In genomic region chr1:231420299-231420958, GRCh38 we compare ENCODE assay signal across 1 cellular context.
TF ChIP-seq lines count a peak whose summit lies in the region.

No MANE protein-coding gene starts in this region.

TF ChIP-seq in SK-N-SH treated with all-trans-retinoic acid at 6 μM for 48 hours, 23 proteins besides CTCF, POLR2A, EP300 and RAD21 (continued from another document):
- TF ChIP-seq, protein P1, sequence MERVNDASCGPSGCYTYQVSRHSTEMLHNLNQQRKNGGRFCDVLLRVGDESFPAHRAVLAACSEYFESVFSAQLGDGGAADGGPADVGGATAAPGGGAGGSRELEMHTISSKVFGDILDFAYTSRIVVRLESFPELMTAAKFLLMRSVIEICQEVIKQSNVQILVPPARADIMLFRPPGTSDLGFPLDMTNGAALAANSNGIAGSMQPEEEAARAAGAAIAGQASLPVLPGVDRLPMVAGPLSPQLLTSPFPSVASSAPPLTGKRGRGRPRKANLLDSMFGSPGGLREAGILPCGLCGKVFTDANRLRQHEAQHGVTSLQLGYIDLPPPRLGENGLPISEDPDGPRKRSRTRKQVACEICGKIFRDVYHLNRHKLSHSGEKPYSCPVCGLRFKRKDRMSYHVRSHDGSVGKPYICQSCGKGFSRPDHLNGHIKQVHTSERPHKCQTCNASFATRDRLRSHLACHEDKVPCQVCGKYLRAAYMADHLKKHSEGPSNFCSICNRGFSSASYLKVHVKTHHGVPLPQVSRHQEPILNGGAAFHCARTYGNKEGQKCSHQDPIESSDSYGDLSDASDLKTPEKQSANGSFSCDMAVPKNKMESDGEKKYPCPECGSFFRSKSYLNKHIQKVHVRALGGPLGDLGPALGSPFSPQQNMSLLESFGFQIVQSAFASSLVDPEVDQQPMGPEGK (CRISPR knock-in tag; IDR thresholded peaks at IDR 0.05; ENCODE audit: borderline replicate concordance), result no peak
